Comparison of ENCODE assay signal across 8 cellular contexts in genomic region chr17:31857920-31858646, GRCh38. TPM values are rescaled to one million over a fixed set of nuclear protein-coding genes. Genes with fewer than 3 reads are reported as not detected.
A peak's percentile ranks its signal among the peaks of the same experiment; 100 is the strongest.
DNase-seq lines count a peak whose midpoint lies in the region; ATAC-seq, FAIRE-seq and TF ChIP-seq lines count a peak whose summit lies in the region.

No MANE protein-coding gene starts in this region.

- H3K4me1 ChIP-seq in astrocyte (ENCODE audit: insufficient read depth, low read length), result peaks cover 14% of the 10 kb centered on the region

- ATAC-seq in HG03460 (IDR thresholded peaks at IDR 0.05; ENCODE audit: unreplicated experiment), result peak; percentile 13
- ATAC-seq in stimulated activated naive CD8-positive, alpha-beta T cell treated with anti-CD3 and anti-CD28 coated beads, Interleukin-15, amount 100 ng/mL, for 72 hours, result peak; percentile 68

- peak overlapping the region; percentile 58 for H2AFZ ChIP-seq in astrocyte (ENCODE audit: low read depth, low read length)

- H3K4me1 Mint-ChIP-seq in Calu3 (ENCODE audit: low read depth, unreplicated experiment) (peaks cover 27% of the 10 kb centered on the region), astrocyte (ENCODE audit: low read depth, unreplicated experiment) (peaks cover 20% of the 10 kb centered on the region)
- H3K4me1 Mint-ChIP-seq in stimulated activated naive CD8-positive, alpha-beta T cell treated with anti-CD3 and anti-CD28 coated beads, Interleukin-15, amount 100 ng/mL, for 72 hours, result peaks cover 33% of the 10 kb centered on the region

- H3K27ac ChIP-seq in astrocyte (ENCODE audit: low read depth, low read length) (peak overlapping the region; percentile 52), layer of hippocampus (ENCODE audit: low read depth, low read length) (peak overlapping the region; percentile 58)

- peaks cover 27% of the 10 kb centered on the region for H4K20me1 ChIP-seq in astrocyte (ENCODE audit: insufficient read depth, low read length)

- H3K27me3 ChIP-seq in astrocyte (ENCODE audit: insufficient read depth, low read length) (no peaks in the 10 kb centered on the region), layer of hippocampus (ENCODE audit: control insufficient read depth, insufficient read depth, low read length) (no peaks in the 10 kb centered on the region)

- H3K36me3 Mint-ChIP-seq in Calu3 (ENCODE audit: insufficient read depth, unreplicated experiment) (peaks cover 21% of the 10 kb centered on the region), astrocyte (ENCODE audit: low read depth, unreplicated experiment) (peaks cover 1% of the 10 kb centered on the region)

- peak overlapping the region; percentile 95 for H3K4me2 ChIP-seq in astrocyte (ENCODE audit: low read length)

- H3K4me3 ChIP-seq in astrocyte (ENCODE audit: insufficient read depth, low read depth, low read length), result peak overlapping the region; percentile 88

- H3K9me3 Mint-ChIP-seq in Calu3 (ENCODE audit: low read depth, unreplicated experiment), result no peaks in the 10 kb centered on the region
- H3K9me3 Mint-ChIP-seq in astrocyte (ENCODE audit: unreplicated experiment), result no peaks in the 10 kb centered on the region
- H3K9me3 Mint-ChIP-seq in stimulated activated naive CD8-positive, alpha-beta T cell treated with anti-CD3 and anti-CD28 coated beads, Interleukin-15, amount 100 ng/mL, for 72 hours, result no peaks in the 10 kb centered on the region

- H3K4me3 Mint-ChIP-seq in Calu3 (ENCODE audit: low read depth, unreplicated experiment) (peak overlapping the region; percentile 69), astrocyte (ENCODE audit: unreplicated experiment) (peak overlapping the region; percentile 85)
- peak overlapping the region; percentile 58 to 74 for H3K4me3 Mint-ChIP-seq in stimulated activated naive CD8-positive, alpha-beta T cell treated with anti-CD3 and anti-CD28 coated beads, Interleukin-15, amount 100 ng/mL, for 72 hours

- DNase-seq in Calu3 (no peak), astrocyte (ENCODE audit: low read depth) (no peak), 8988T (no peak), amniotic stem cell (lab: John Stamatoyannopoulos, UW) (no peak), LoVo (ENCODE audit: low spot score) (no peak)
- no peak for DNase-seq in stimulated activated naive CD8-positive, alpha-beta T cell treated with anti-CD3 and anti-CD28 coated beads, Interleukin-15, amount 100 ng/mL, for 72 hours

- no TSS peak for BruUV-seq in Calu3 (replicated peaks; lab: Mats Ljungman, UMichigan)

- peak overlapping the region; percentile 77 for H3K9ac ChIP-seq in astrocyte (ENCODE audit: low read length)

- H3K36me3 ChIP-seq in astrocyte (ENCODE audit: insufficient read depth, low read length), result peaks cover 10% of the 10 kb centered on the region

- intact Hi-C loops in Calu3 (cut with micrococcal nuclease; ENCODE audit: unreplicated experiment), result no loop called here

- CTCF ChIA-PET in Calu3 (lab: Charles Lee), result no interaction called here

- no peak for FAIRE-seq in astrocyte (lab: Jason Lieb, UNC)

- TF ChIP-seq CTCF in Calu3 (IDR thresholded peaks at IDR 0.05; ENCODE audit: unreplicated experiment) (no peak), astrocyte (IDR thresholded peaks at IDR 0.05; ENCODE audit: insufficient read depth, low read depth, low read length) (no peak)

- peaks cover 33% of the 10 kb centered on the region for H3K79me2 ChIP-seq in astrocyte (ENCODE audit: insufficient read depth, low read length)

- H3K27ac Mint-ChIP-seq in Calu3 (ENCODE audit: unreplicated experiment) (peak overlapping the region; percentile 30), astrocyte (ENCODE audit: unreplicated experiment) (peak overlapping the region; percentile 60)
- peak overlapping the region; percentile 2 to 28 for H3K27ac Mint-ChIP-seq in stimulated activated naive CD8-positive, alpha-beta T cell treated with anti-CD3 and anti-CD28 coated beads, Interleukin-15, amount 100 ng/mL, for 72 hours

- no peaks in the 10 kb centered on the region for H3K27me3 Mint-ChIP-seq in Calu3 (ENCODE audit: unreplicated experiment)
- H3K27me3 Mint-ChIP-seq in astrocyte (ENCODE audit: low read depth, unreplicated experiment), result no peaks in the 10 kb centered on the region
- no peaks in the 10 kb centered on the region for H3K27me3 Mint-ChIP-seq in stimulated activated naive CD8-positive, alpha-beta T cell treated with anti-CD3 and anti-CD28 coated beads, Interleukin-15, amount 100 ng/mL, for 72 hours

- no peaks in the 10 kb centered on the region for H3K9me3 ChIP-seq in astrocyte (ENCODE audit: insufficient read depth, low read depth, low read length)

RNA-seq across cellular contexts. Expression of gene COPRS, which starts 1.0 kb away (rescaled TPM):
- total RNA-seq in Calu3 (2022) (30.4 and 32.6 TPM in 2 replicates), astrocyte (27.6 and 27.8 TPM in 2 replicates)

RNA-seq across cellular contexts. Expression of gene UTP6, which starts 43.4 kb away (rescaled TPM):
- total RNA-seq in Calu3 (2022) (72.2 and 73.5 TPM in 2 replicates), astrocyte (101 and 106 TPM in 2 replicates)
